3 cellular contexts compared by ENCODE assay signal in genomic region chr1:211460246-211460645, GRCh38. TPM values are rescaled to one million over a fixed set of nuclear protein-coding genes. Genes with fewer than 3 reads are reported as not detected.
"Had no signal": no experiment of that assay in that cellular context is flagged by ENCODE, and none has a peak within 500 bp of the region (broad histone marks: within the 10 kb centered on the region; RNA-seq: fewer than 3 reads in every experiment).

No MANE protein-coding gene starts in this region.

RNA-seq across cellular contexts. Expression of gene RD3, which starts 31.7 kb away (rescaled TPM):
- total RNA-seq: LHCN-M2, MCF 10A, NCI-H460 had no signal
